Comparison of ENCODE assay signal across 17 cellular contexts in the genomic region with DNA sequence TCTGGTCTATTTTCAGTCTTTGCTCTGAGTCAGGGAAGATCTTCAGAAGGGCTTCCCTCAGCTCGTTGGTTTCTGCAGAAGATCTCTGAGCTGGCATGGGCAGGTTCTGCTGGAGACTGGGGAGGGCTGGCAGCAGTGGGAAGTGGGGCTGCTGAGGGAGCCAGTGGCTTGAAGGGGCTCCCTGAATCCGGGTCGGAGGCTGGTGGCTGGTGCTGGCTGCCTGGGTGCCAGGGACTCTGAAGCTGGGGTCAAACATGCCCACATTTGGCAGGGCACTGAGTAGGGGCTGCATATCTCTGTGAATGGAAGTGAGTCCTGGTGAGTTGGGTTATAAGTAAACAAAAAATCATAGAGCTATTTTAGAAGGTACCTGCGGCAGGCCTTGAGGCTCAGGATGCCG.
DNase-seq lines count a peak whose midpoint lies in the region; ATAC-seq and TF ChIP-seq lines count a peak whose summit lies in the region.
"Had no signal": no experiment of that assay in that cellular context is flagged by ENCODE, and none has a peak within 500 bp of the region (broad histone marks: within the 10 kb centered on the region; RNA-seq: fewer than 3 reads in every experiment).

No MANE protein-coding gene starts in this region.

- peaks cover 3% of the 10 kb centered on the region for H3K4me1 Mint-ChIP-seq in activated CD4-positive, alpha-beta T cell treated with anti-CD3 and anti-CD28 coated beads for 36 hours
- peaks cover 49% of the 10 kb centered on the region for H3K4me1 Mint-ChIP-seq in stimulated activated naive CD8-positive, alpha-beta T cell treated with anti-CD3 and anti-CD28 coated beads, Interleukin-15, amount 100 ng/mL, for 72 hours
- H3K4me1 Mint-ChIP-seq in nephron progenitor cell, result peaks cover 21% of the 10 kb centered on the region

- CTCF ChIA-PET in activated CD4-positive, alpha-beta T cell treated with anti-CD3 and anti-CD28 coated beads for 36 hours (lab: Charles Lee), result interaction anchor here (0.6 to 5.2 kb wide), 6 partner anchors 59 to 485 kb away, joined by 3 to 23 read pairs (median 4); no protein-coding TSS in a partner anchor

- peak overlapping the region; percentile 42 for H3K27ac Mint-ChIP-seq in activated CD4-positive, alpha-beta T cell treated with anti-CD3 and anti-CD28 coated beads for 36 hours
- H3K27ac Mint-ChIP-seq in stimulated activated naive CD8-positive, alpha-beta T cell treated with anti-CD3 and anti-CD28 coated beads, Interleukin-15, amount 100 ng/mL, for 72 hours, result peak overlapping the region; percentile 11 to 84
- H3K27ac Mint-ChIP-seq in nephron progenitor cell, result peak overlapping the region; percentile 78

- no peak for TF ChIP-seq CTCF in nephron progenitor cell (IDR thresholded peaks at IDR 0.05)

- H3K9me3 Mint-ChIP-seq in activated CD4-positive, alpha-beta T cell treated with anti-CD3 and anti-CD28 coated beads for 36 hours (ENCODE audit: low read depth), result no peaks in the 10 kb centered on the region
- H3K9me3 Mint-ChIP-seq in stimulated activated naive CD8-positive, alpha-beta T cell treated with anti-CD3 and anti-CD28 coated beads, Interleukin-15, amount 100 ng/mL, for 72 hours, result no peaks in the 10 kb centered on the region
- H3K9me3 Mint-ChIP-seq in nephron progenitor cell, result no peaks in the 10 kb centered on the region

- ATAC-seq in activated CD4-positive, alpha-beta T cell treated with anti-CD3 and anti-CD28 coated beads for 36 hours, result no peak
- no peak for ATAC-seq in stimulated activated naive CD8-positive, alpha-beta T cell treated with anti-CD3 and anti-CD28 coated beads, Interleukin-15, amount 100 ng/mL, for 72 hours
- ATAC-seq in stimulated activated naive CD8-positive, alpha-beta T cell treated with anti-CD3 and anti-CD28 coated beads, Interleukin-15, Interleukin-2, amounts not matched to agents 100 U/mL and 50 U/mL, for 24 hours, result no peak
- no peak for ATAC-seq in esophagus mucosa

- H3K4me3 Mint-ChIP-seq in activated CD4-positive, alpha-beta T cell treated with anti-CD3 and anti-CD28 coated beads for 36 hours, result no peak overlapping the region
- no peak overlapping the region for H3K4me3 Mint-ChIP-seq in stimulated activated naive CD8-positive, alpha-beta T cell treated with anti-CD3 and anti-CD28 coated beads, Interleukin-15, amount 100 ng/mL, for 72 hours
- H3K4me3 Mint-ChIP-seq in nephron progenitor cell, result no peak overlapping the region

- POLR2A ChIA-PET in activated CD4-positive, alpha-beta T cell treated with anti-CD3 and anti-CD28 coated beads for 36 hours (lab: Charles Lee), result interaction anchor here (1.0 kb wide), 1 partner anchor 87 kb away, joined by 3 read pairs; no protein-coding TSS in a partner anchor

- H3K27me3 Mint-ChIP-seq in activated CD4-positive, alpha-beta T cell treated with anti-CD3 and anti-CD28 coated beads for 36 hours, result no peaks in the 10 kb centered on the region
- H3K27me3 Mint-ChIP-seq in stimulated activated naive CD8-positive, alpha-beta T cell treated with anti-CD3 and anti-CD28 coated beads, Interleukin-15, amount 100 ng/mL, for 72 hours, result no peaks in the 10 kb centered on the region
- peaks cover 6% of the 10 kb centered on the region for H3K27me3 Mint-ChIP-seq in nephron progenitor cell (ENCODE audit: low read depth, poor library complexity)

- no peak for DNase-seq in activated CD4-positive, alpha-beta T cell treated with anti-CD3 and anti-CD28 coated beads for 36 hours
- DNase-seq in activated CD4-positive, alpha-beta T cell treated with anti-CD3 and anti-CD28 coated beads for 4 hours, result no peak
- no peak for DNase-seq in stimulated activated naive CD8-positive, alpha-beta T cell treated with anti-CD3 and anti-CD28 coated beads, Interleukin-15, amount 100 ng/mL, for 72 hours
- no peak for DNase-seq in stimulated activated naive CD8-positive, alpha-beta T cell treated with anti-CD3 and anti-CD28 coated beads, Interleukin-15, Interleukin-2, amounts not matched to agents 100 U/mL and 50 U/mL, for 24 hours
- DNase-seq in nephron progenitor cell, result no peak
- no peak for DNase-seq in NCI-H1092 (lab: John Stamatoyannopoulos, UW)
- no peak for DNase-seq in kidney tubule cell (ENCODE audit: low spot score)
- DNase-seq: DMS 273 treated with DMSO at 0.1 percent for 48 hours; GM23248; KG1; NCI-H1048; NCI-H2107; NCI-H345; NCI-H69; NK-92 treated with Interleukin-12 subunit alpha and Interleukin-12 subunit beta, amount 100 ng/mL, for 24 hours; OCI-M1 had no signal

- intact Hi-C loops in activated CD4-positive, alpha-beta T cell treated with anti-CD3 and anti-CD28 coated beads for 36 hours (cut with DNase I, micrococcal nuclease), result loop anchor here (1.0 to 5.0 kb wide), 3 partner anchors 190 to 311 kb away; no protein-coding TSS in a partner anchor

- peaks cover 12% of the 10 kb centered on the region for H3K36me3 Mint-ChIP-seq in activated CD4-positive, alpha-beta T cell treated with anti-CD3 and anti-CD28 coated beads for 36 hours (ENCODE audit: low read depth)
- peaks cover 55% of the 10 kb centered on the region for H3K36me3 Mint-ChIP-seq in nephron progenitor cell (ENCODE audit: low read depth)
